In genomic region chr7:151374139-151374538, GRCh38 we compare ENCODE assay signal across 14 cellular contexts. TPM values are rescaled to one million over a fixed set of nuclear protein-coding genes. Genes with fewer than 3 reads are reported as not detected.
"Had no signal": no experiment of that assay in that cellular context is flagged by ENCODE, and none has a peak within 500 bp of the region (broad histone marks: within the 10 kb centered on the region; RNA-seq: fewer than 3 reads in every experiment).

No MANE protein-coding gene starts in this region.

- DNase-seq: activated CD4-positive, alpha-beta memory T cell treated with anti-CD3 and anti-CD28 coated beads, Interleukin-2, amount 10 ng/mL, durations not matched to agents 7 days and 5 days; activated CD4-positive, alpha-beta T cell treated with anti-CD3 and anti-CD28 coated beads for 1 hour; activated CD8-positive, alpha-beta memory T cell treated with anti-CD3 and anti-CD28 coated beads, Interleukin-2, amount 50 U/mL, for 4 hours; activated naive CD4-positive, alpha-beta T cell treated with anti-CD3 and anti-CD28 coated beads, Interleukin-2, amount 10 ng/mL, durations not matched to agents 7 days and 5 days; erythroblast; naive thymus-derived CD8-positive, alpha-beta T cell; stimulated activated CD4-positive, alpha-beta T cell treated with anti-CD3 and anti-CD28 coated beads, Interleukin-2, amount 100 ng/mL, for 24 hours; stimulated activated naive B cell treated with anti-CD40 and anti-IgM and Interleukin-4, amounts not matched to agents 10 μg/mL and 1 μg/mL and 100 μg/mL, for 72 hours; substantia nigra; SW 1271 had no signal

- H3K27ac Mint-ChIP-seq: activated CD4-positive, alpha-beta memory T cell treated with anti-CD3 and anti-CD28 coated beads, Interleukin-2, amount 10 ng/mL, durations not matched to agents 7 days and 5 days; activated naive CD4-positive, alpha-beta T cell treated with anti-CD3 and anti-CD28 coated beads, Interleukin-2, amount 10 ng/mL, durations not matched to agents 7 days and 5 days; stimulated activated naive B cell treated with anti-CD40 and anti-IgM and Interleukin-4, amounts not matched to agents 10 μg/mL and 1 μg/mL and 100 μg/mL, for 72 hours had no signal

- H3K27me3 Mint-ChIP-seq: activated CD4-positive, alpha-beta memory T cell treated with anti-CD3 and anti-CD28 coated beads, Interleukin-2, amount 10 ng/mL, durations not matched to agents 7 days and 5 days; activated naive CD4-positive, alpha-beta T cell treated with anti-CD3 and anti-CD28 coated beads, Interleukin-2, amount 10 ng/mL, durations not matched to agents 7 days and 5 days; naive thymus-derived CD8-positive, alpha-beta T cell; stimulated activated naive B cell treated with anti-CD40 and anti-IgM and Interleukin-4, amounts not matched to agents 10 μg/mL and 1 μg/mL and 100 μg/mL, for 72 hours had no signal

- H3K27me3 ChIP-seq: right lobe of liver had no signal

- H3K4me3 ChIP-seq: mucosa of descending colon, prostate gland, right lobe of liver had no signal

- ATAC-seq: mucosa of descending colon; naive thymus-derived CD8-positive, alpha-beta T cell; right lobe of liver; stimulated activated naive B cell treated with anti-CD40 and anti-IgM and Interleukin-4, amounts not matched to agents 10 μg/mL and 1 μg/mL and 100 μg/mL, for 72 hours had no signal

- H3K4me1 Mint-ChIP-seq: activated naive CD4-positive, alpha-beta T cell treated with anti-CD3 and anti-CD28 coated beads, Interleukin-2, amount 10 ng/mL, durations not matched to agents 7 days and 5 days; stimulated activated naive B cell treated with anti-CD40 and anti-IgM and Interleukin-4, amounts not matched to agents 10 μg/mL and 1 μg/mL and 100 μg/mL, for 72 hours had no signal

- H3K9me3 ChIP-seq: mucosa of descending colon, prostate gland, right lobe of liver had no signal

- H3K27ac ChIP-seq: prostate gland, right lobe of liver had no signal

- H3K9me3 Mint-ChIP-seq: activated CD4-positive, alpha-beta memory T cell treated with anti-CD3 and anti-CD28 coated beads, Interleukin-2, amount 10 ng/mL, durations not matched to agents 7 days and 5 days; activated naive CD4-positive, alpha-beta T cell treated with anti-CD3 and anti-CD28 coated beads, Interleukin-2, amount 10 ng/mL, durations not matched to agents 7 days and 5 days; naive thymus-derived CD8-positive, alpha-beta T cell; stimulated activated naive B cell treated with anti-CD40 and anti-IgM and Interleukin-4, amounts not matched to agents 10 μg/mL and 1 μg/mL and 100 μg/mL, for 72 hours had no signal

- H3K4me1 ChIP-seq: prostate gland, right lobe of liver had no signal

- H3K4me3 Mint-ChIP-seq: activated CD4-positive, alpha-beta memory T cell treated with anti-CD3 and anti-CD28 coated beads, Interleukin-2, amount 10 ng/mL, durations not matched to agents 7 days and 5 days; activated naive CD4-positive, alpha-beta T cell treated with anti-CD3 and anti-CD28 coated beads, Interleukin-2, amount 10 ng/mL, durations not matched to agents 7 days and 5 days; naive thymus-derived CD8-positive, alpha-beta T cell; stimulated activated naive B cell treated with anti-CD40 and anti-IgM and Interleukin-4, amounts not matched to agents 10 μg/mL and 1 μg/mL and 100 μg/mL, for 72 hours had no signal

RNA-seq across cellular contexts. Expression of gene WDR86, which starts 35.7 kb away (rescaled TPM):
- total RNA-seq: lung microvascular endothelial cell had no signal
